Comparison of ENCODE assay signal across 15 cellular contexts in genomic region chr3:190108789-190109188, GRCh38. TPM values are rescaled to one million over a fixed set of nuclear protein-coding genes. Genes with fewer than 3 reads are reported as not detected.
DNase-seq lines count a peak whose midpoint lies in the region; ATAC-seq, FAIRE-seq and TF ChIP-seq lines count a peak whose summit lies in the region.
"Had no signal": no experiment of that assay in that cellular context is flagged by ENCODE, and none has a peak within 500 bp of the region (broad histone marks: within the 10 kb centered on the region; RNA-seq: fewer than 3 reads in every experiment).

No MANE protein-coding gene starts in this region.

- peak overlapping the region; percentile 24 for H2AFZ ChIP-seq in parathyroid adenoma

- ATAC-seq in HG02852 (IDR thresholded peaks at IDR 0.05; ENCODE audit: unreplicated experiment) = no peak
- ATAC-seq in GM18858 (IDR thresholded peaks at IDR 0.05; ENCODE audit: unreplicated experiment) = no peak
- no peak for ATAC-seq in HG02678 (IDR thresholded peaks at IDR 0.05; ENCODE audit: unreplicated experiment)

- no peak overlapping the region for H3K4me2 ChIP-seq in parathyroid adenoma (ENCODE audit: low read length)
- H3K4me2 ChIP-seq: KMS-11 had no signal

- WGBS in adrenal gland, 4 donors = 21 to 28% (median 24%) methylated on average over 6 of the region's 6 CpGs

- H3K9ac ChIP-seq in parathyroid adenoma = no peak overlapping the region
- H3K9ac ChIP-seq: KMS-11 had no signal

- H3K36me3 ChIP-seq in adrenal gland (replicated peaks in 1 of 2) (no peaks in the 10 kb centered on the region), parathyroid adenoma (ENCODE audit: control insufficient read depth, insufficient read depth, low read length) (no peaks in the 10 kb centered on the region)
- H3K36me3 ChIP-seq: BE2C had no signal

- DNase-seq in adrenal gland = no peak
- DNase-seq in fibroblast of pulmonary artery (ENCODE audit: low read depth) = peak; percentile 50
- DNase-seq in frontal cortex (ENCODE audit: low spot score in 2 of 2) = no peak
- DNase-seq: activated naive CD4-positive, alpha-beta T cell treated with anti-CD3 and anti-CD28 coated beads, Interleukin-2, amount 10 ng/mL, durations not matched to agents 7 days and 5 days; BE2C; effector memory CD4-positive, alpha-beta T cell; NCI-H1105 treated with DMSO at 0.1 percent for 48 hours; NCI-H2171 treated with DMSO at 0.1 percent for 48 hours; NCI-H82 had no signal

- intact Hi-C loops in adrenal gland (cut with DNase I) = no loop called here

- TF ChIP-seq CTCF in adrenal gland (IDR thresholded peaks at IDR 0.05) = no peak
- TF ChIP-seq CTCF in fibroblast of pulmonary artery (IDR thresholded peaks at IDR 0.05; ENCODE audit: low read length, missing control alignments) = no peak
- no peak for TF ChIP-seq CTCF in parathyroid adenoma (IDR thresholded peaks at IDR 0.05)

- no peaks in the 10 kb centered on the region for H3K79me2 ChIP-seq in parathyroid adenoma

- H3K27ac ChIP-seq in adrenal gland = peak overlapping the region in 4 of 5 donors; percentile 5 to 78 (median 46)
- peak overlapping the region; percentile 24 for H3K27ac ChIP-seq in parathyroid adenoma
- H3K27ac ChIP-seq: KMS-11 had no signal

- peaks cover 13 to 47% of the 10 kb centered on the region in 2 donors for H3K4me1 ChIP-seq in adrenal gland (replicated peaks in 1 of 2)
- no peaks in the 10 kb centered on the region for H3K4me1 ChIP-seq in parathyroid adenoma
- H3K4me1 ChIP-seq: BE2C had no signal

- FAIRE-seq in G401.6 (lab: Jason Lieb, UNC) (peak; percentile 84), frontal cortex (lab: Jason Lieb, UNC) (no peak)

- H3K9me3 ChIP-seq in adrenal gland (replicated peaks in 1 of 3) (no peaks in the 10 kb centered on the region), parathyroid adenoma (ENCODE audit: control insufficient read depth, low read length) (no peaks in the 10 kb centered on the region)
- H3K9me3 ChIP-seq: BE2C had no signal

- H3K27me3 ChIP-seq in adrenal gland (no peaks in the 10 kb centered on the region), parathyroid adenoma (ENCODE audit: control insufficient read depth, insufficient read depth, low read length) (no peaks in the 10 kb centered on the region)
- H3K27me3 ChIP-seq: BE2C had no signal

- TF ChIP-seq POLR2A in adrenal gland (IDR thresholded peaks at IDR 0.05) = no peak

- H3K4me3 ChIP-seq in adrenal gland (peak overlapping the region in 1 of 4 donors; percentile 28), fibroblast of pulmonary artery (replicated peaks; ENCODE audit: low read depth, low read length) (no peak overlapping the region), parathyroid adenoma (ENCODE audit: low read depth, low read length) (no peak overlapping the region)

RNA-seq across cellular contexts. Expression of gene P3H2, which starts 11.9 kb away (rescaled TPM):
- total RNA-seq in adrenal gland (100 to 1,000 TPM in 3 of 8 donors, 10 to 100 TPM in 5; 66.1 to 175 (median 90.9) TPM), frontal cortex (2.4 TPM)
- 10 to 100 TPM; 22.8 to 91.3 (median 72.8) TPM for polyA plus RNA-seq in adrenal gland

Comparison
In these comparisons a context has a peak if more than half of its experiments do, and no peak if none do; other contexts are left out.
1. RNA of gene P3H2, which starts 11.9 kb away (total RNA-seq): 66.1 to 175 TPM in adrenal gland; 2.4 TPM in frontal cortex (single experiment); every median in the first group is over 10 times any median in the second.